Comparison of ENCODE assay signal across 1 cellular context in the genomic region with DNA sequence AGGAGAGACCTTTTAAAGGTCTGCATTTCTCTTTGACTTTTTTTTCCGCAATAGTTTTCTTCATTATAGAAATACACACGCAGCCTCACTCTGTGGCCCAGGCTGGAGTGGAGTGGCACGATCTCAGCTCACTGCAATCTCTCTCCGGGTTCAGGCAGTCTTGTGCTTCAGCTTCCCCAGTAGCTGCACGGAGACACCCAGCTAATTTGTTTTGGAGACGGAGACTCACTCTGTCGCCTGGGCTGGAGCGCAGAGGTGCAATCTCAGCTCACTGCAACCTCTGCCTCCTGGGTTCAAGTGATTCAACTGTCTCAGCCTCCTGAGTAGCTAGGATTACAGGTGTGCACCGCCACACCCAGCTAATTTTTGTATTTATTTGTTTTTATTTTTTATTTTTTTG.
TF ChIP-seq lines count a peak whose summit lies in the region.

No MANE protein-coding gene starts in this region.

TF ChIP-seq in HCT116, 20 proteins besides CTCF, POLR2A, EP300 and RAD21 (continued from another document):
- TF ChIP-seq, protein P1, sequence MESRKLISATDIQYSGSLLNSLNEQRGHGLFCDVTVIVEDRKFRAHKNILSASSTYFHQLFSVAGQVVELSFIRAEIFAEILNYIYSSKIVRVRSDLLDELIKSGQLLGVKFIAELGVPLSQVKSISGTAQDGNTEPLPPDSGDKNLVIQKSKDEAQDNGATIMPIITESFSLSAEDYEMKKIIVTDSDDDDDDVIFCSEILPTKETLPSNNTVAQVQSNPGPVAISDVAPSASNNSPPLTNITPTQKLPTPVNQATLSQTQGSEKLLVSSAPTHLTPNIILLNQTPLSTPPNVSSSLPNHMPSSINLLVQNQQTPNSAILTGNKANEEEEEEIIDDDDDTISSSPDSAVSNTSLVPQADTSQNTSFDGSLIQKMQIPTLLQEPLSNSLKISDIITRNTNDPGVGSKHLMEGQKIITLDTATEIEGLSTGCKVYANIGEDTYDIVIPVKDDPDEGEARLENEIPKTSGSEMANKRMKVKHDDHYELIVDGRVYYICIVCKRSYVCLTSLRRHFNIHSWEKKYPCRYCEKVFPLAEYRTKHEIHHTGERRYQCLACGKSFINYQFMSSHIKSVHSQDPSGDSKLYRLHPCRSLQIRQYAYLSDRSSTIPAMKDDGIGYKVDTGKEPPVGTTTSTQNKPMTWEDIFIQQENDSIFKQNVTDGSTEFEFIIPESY (IDR thresholded peaks at IDR 0.05; ENCODE audit: extremely low read depth, insufficient replicate concordance, low read length), result no peak
- TF ChIP-seq TCF7L2 (IDR thresholded peaks at IDR 0.05; ENCODE audit: borderline replicate concordance, extremely low read depth, insufficient read depth, insufficient read length) (no peak), ELF1 (IDR thresholded peaks at IDR 0.05; ENCODE audit: borderline replicate concordance, low read depth) (no peak), FOSL1 (IDR thresholded peaks at IDR 0.05; ENCODE audit: low read depth) (no peak), ZNF274 (IDR thresholded peaks at IDR 0.05; ENCODE audit: low read depth, low read length) (no peak), SP1 (IDR thresholded peaks at IDR 0.05; ENCODE audit: low read depth) (no peak), ZFX (IDR thresholded peaks at IDR 0.05) (no peak), JUND (IDR thresholded peaks at IDR 0.05) (no peak), EGR1 (IDR thresholded peaks at IDR 0.05; ENCODE audit: low read depth) (no peak), POLR2AphosphoS5 (IDR thresholded peaks at IDR 0.05; ENCODE audit: low read depth, low read length) (no peak), SIN3A (IDR thresholded peaks at IDR 0.05; ENCODE audit: low read depth) (no peak), CEBPB (IDR thresholded peaks at IDR 0.05; ENCODE audit: low read depth) (no peak), SRF (IDR thresholded peaks at IDR 0.05; ENCODE audit: low read depth) (no peak), EZH2 (IDR thresholded peaks at IDR 0.05) (no peak), CBX3 (IDR thresholded peaks at IDR 0.05; ENCODE audit: low read depth) (no peak)
- TF ChIP-seq, protein P2, sequence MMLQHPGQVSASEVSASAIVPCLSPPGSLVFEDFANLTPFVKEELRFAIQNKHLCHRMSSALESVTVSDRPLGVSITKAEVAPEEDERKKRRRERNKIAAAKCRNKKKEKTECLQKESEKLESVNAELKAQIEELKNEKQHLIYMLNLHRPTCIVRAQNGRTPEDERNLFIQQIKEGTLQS (IDR thresholded peaks at IDR 0.05), result no peak
- TF ChIP-seq, protein P3, sequence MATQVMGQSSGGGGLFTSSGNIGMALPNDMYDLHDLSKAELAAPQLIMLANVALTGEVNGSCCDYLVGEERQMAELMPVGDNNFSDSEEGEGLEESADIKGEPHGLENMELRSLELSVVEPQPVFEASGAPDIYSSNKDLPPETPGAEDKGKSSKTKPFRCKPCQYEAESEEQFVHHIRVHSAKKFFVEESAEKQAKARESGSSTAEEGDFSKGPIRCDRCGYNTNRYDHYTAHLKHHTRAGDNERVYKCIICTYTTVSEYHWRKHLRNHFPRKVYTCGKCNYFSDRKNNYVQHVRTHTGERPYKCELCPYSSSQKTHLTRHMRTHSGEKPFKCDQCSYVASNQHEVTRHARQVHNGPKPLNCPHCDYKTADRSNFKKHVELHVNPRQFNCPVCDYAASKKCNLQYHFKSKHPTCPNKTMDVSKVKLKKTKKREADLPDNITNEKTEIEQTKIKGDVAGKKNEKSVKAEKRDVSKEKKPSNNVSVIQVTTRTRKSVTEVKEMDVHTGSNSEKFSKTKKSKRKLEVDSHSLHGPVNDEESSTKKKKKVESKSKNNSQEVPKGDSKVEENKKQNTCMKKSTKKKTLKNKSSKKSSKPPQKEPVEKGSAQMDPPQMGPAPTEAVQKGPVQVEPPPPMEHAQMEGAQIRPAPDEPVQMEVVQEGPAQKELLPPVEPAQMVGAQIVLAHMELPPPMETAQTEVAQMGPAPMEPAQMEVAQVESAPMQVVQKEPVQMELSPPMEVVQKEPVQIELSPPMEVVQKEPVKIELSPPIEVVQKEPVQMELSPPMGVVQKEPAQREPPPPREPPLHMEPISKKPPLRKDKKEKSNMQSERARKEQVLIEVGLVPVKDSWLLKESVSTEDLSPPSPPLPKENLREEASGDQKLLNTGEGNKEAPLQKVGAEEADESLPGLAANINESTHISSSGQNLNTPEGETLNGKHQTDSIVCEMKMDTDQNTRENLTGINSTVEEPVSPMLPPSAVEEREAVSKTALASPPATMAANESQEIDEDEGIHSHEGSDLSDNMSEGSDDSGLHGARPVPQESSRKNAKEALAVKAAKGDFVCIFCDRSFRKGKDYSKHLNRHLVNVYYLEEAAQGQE (IDR thresholded peaks at IDR 0.05; ENCODE audit: low read depth), result no peak
- TF ChIP-seq, protein P4, sequence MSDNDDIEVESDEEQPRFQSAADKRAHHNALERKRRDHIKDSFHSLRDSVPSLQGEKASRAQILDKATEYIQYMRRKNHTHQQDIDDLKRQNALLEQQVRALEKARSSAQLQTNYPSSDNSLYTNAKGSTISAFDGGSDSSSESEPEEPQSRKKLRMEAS (IDR thresholded peaks at IDR 0.05), result no peak
